In the genomic region with DNA sequence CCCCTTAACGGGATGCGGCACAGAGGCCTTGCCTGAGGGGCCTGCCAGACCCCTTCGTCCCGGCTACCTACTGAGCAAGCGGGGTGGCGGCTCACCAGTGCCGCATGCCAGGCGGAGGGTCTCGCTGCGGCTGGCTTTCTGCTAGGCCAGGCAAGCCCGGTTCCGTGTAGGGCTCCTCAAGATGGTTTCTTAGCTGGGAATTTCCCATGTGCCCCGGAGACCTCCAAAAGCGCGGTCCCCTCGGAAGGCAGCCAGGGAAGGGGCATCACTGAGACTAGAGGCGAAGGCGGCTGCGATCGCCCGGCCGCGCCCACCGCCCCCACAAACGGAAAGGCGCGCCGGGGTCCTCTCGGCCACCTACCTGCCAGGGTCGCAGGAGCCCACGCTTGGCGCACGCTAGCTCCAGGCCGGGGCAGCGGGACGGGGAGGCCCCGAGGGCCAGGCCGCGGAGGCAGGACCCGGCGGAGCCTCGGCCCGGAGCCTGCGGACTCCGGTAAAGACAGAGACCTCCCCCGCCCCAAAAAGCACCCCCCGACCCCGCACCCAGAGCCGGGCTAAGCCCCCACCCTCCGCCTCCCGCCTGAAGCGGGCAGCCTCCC, we compare ENCODE assay signal across 8 cellular contexts. TPM values are rescaled to one million over a fixed set of nuclear protein-coding genes. Genes with fewer than 3 reads are reported as not detected.
DNase-seq lines count a peak whose midpoint lies in the region; ATAC-seq and TF ChIP-seq lines count a peak whose summit lies in the region.

No MANE protein-coding gene starts in this region.

- H3K27me3 ChIP-seq in esophagus (ENCODE audit: control insufficient read depth in 1 of 2, insufficient read depth in 2 of 2, low read length in 2 of 2) (no peaks in the 10 kb centered on the region), neural progenitor cell (no peaks in the 10 kb centered on the region)

- H3K36me3 ChIP-seq in esophagus (ENCODE audit: control insufficient read depth in 2 of 2, insufficient read depth in 2 of 2, low read length in 1 of 2) (no peaks in the 10 kb centered on the region), neural progenitor cell (no peaks in the 10 kb centered on the region)

- H3K27ac ChIP-seq in esophagus (ENCODE audit: low read depth in 2 of 2, low read length in 1 of 2), result peak overlapping the region; percentile 91 to 93
- peak overlapping the region; percentile 97 for H3K27ac ChIP-seq in neural progenitor cell

- H3K79me2 ChIP-seq in neural progenitor cell (ENCODE audit: low read depth), result peaks cover 49% of the 10 kb centered on the region

- H2AFZ ChIP-seq in neural progenitor cell (replicated peaks), result peak overlapping the region; percentile 85

- H3K27ac Mint-ChIP-seq in activated CD8-positive, alpha-beta T cell treated with anti-CD3 and anti-CD28 coated beads for 36 hours, result peak overlapping the region; percentile 20
- no peak overlapping the region for H3K27ac Mint-ChIP-seq in neural progenitor cell

- peak overlapping the region; percentile 76 for H3K4me3 Mint-ChIP-seq in activated CD8-positive, alpha-beta T cell treated with anti-CD3 and anti-CD28 coated beads for 36 hours
- H3K4me3 Mint-ChIP-seq in neural progenitor cell, result peak overlapping the region; percentile 87

- H3K4me1 ChIP-seq in esophagus (ENCODE audit: control insufficient read depth in 2 of 2, insufficient read depth in 2 of 2, low read length in 1 of 2) (no peaks in the 10 kb centered on the region), neural progenitor cell (peaks cover 9% of the 10 kb centered on the region)

- no peak for ATAC-seq in activated CD8-positive, alpha-beta T cell treated with anti-CD3 and anti-CD28 coated beads for 36 hours

- POLR2A ChIA-PET in activated CD8-positive, alpha-beta T cell treated with anti-CD3 and anti-CD28 coated beads for 36 hours (lab: Charles Lee), result interaction anchor here (0.9 to 2.1 kb wide), 4 partner anchors 22 to 216 kb away, joined by 3 to 6 read pairs (median 4); a partner anchor contains a TSS
- POLR2A ChIA-PET in GM10248 (lab: Yijun Ruan, JAX), result interaction anchor here (1.0 kb wide), 1 partner anchor 77 kb away, joined by 4 read pairs; a partner anchor contains a TSS

- 1 to 3% methylated on average over 47 to 52 of the region's 52 CpGs for WGBS in esophagus, 2 donors

- peaks cover 3% of the 10 kb centered on the region for H3F3A ChIP-seq in neural progenitor cell (ENCODE audit: low read depth)

- DNase-seq in stimulated activated naive CD4-positive, alpha-beta T cell treated with Interleukin-2 at 50 U/mL for 16 hours (lab: John Stamatoyannopoulos, UW), result peak; percentile 26
- no peak for DNase-seq in stimulated activated naive CD4-positive, alpha-beta T cell (lab: John Stamatoyannopoulos, UW)
- peak; percentile 39 for DNase-seq in activated CD8-positive, alpha-beta T cell treated with anti-CD3 and anti-CD28 coated beads for 36 hours
- DNase-seq in neural progenitor cell (ENCODE audit: low spot score) (peak; percentile 63), NCI-H1694 (lab: John Stamatoyannopoulos, UW) (no peak), superior temporal gyrus (ENCODE audit: extremely low spot score) (no peak), GM10248 (ENCODE audit: extremely low spot score) (no peak)

- no peak for TF ChIP-seq CTCF in activated CD8-positive, alpha-beta T cell treated with anti-CD3 and anti-CD28 coated beads for 36 hours (IDR thresholded peaks at IDR 0.05)
- TF ChIP-seq CTCF in neural progenitor cell (IDR thresholded peaks at IDR 0.05) (no peak), GM10248 (IDR thresholded peaks at IDR 0.05; ENCODE audit: control extremely low read depth, extremely low read depth, low read depth, missing control alignments) (no peak)

- H3K4me2 ChIP-seq in neural progenitor cell, result peak overlapping the region; percentile 91

- intact Hi-C loops in activated CD8-positive, alpha-beta T cell treated with anti-CD3 and anti-CD28 coated beads for 36 hours (cut with micrococcal nuclease), result no loop called here

- peaks cover 2% of the 10 kb centered on the region for H3K36me3 Mint-ChIP-seq in activated CD8-positive, alpha-beta T cell treated with anti-CD3 and anti-CD28 coated beads for 36 hours (ENCODE audit: low read depth)
- no peaks in the 10 kb centered on the region for H3K36me3 Mint-ChIP-seq in neural progenitor cell

- H4K20me1 ChIP-seq in neural progenitor cell (ENCODE audit: low read depth), result peaks cover 27% of the 10 kb centered on the region

- peaks cover 42% of the 10 kb centered on the region for H3K4me1 Mint-ChIP-seq in activated CD8-positive, alpha-beta T cell treated with anti-CD3 and anti-CD28 coated beads for 36 hours (ENCODE audit: low read depth)
- peaks cover 18% of the 10 kb centered on the region for H3K4me1 Mint-ChIP-seq in neural progenitor cell

- H3K9me3 Mint-ChIP-seq in activated CD8-positive, alpha-beta T cell treated with anti-CD3 and anti-CD28 coated beads for 36 hours, result no peaks in the 10 kb centered on the region
- H3K9me3 Mint-ChIP-seq in neural progenitor cell, result no peaks in the 10 kb centered on the region

- CTCF ChIA-PET in activated CD8-positive, alpha-beta T cell treated with anti-CD3 and anti-CD28 coated beads for 36 hours (lab: Charles Lee), result interaction anchor here (0.7 to 2.9 kb wide), 5 partner anchors 10 to 258 kb away, joined by 3 to 14 read pairs (median 3); a partner anchor contains a TSS
- CTCF ChIA-PET in GM10248 (lab: Yijun Ruan, JAX), result interaction anchor here (0.8 to 3.4 kb wide), 7 partner anchors 11 to 76 kb away, joined by 3 to 23 read pairs (median 5); a partner anchor contains a TSS

- peak overlapping the region; percentile 61 to 82 for H3K4me3 ChIP-seq in esophagus (ENCODE audit: low read depth in 1 of 2, low read length in 2 of 2)
- H3K4me3 ChIP-seq in neural progenitor cell, result peak overlapping the region; percentile 76

- peaks cover 9% of the 10 kb centered on the region for H3K27me3 Mint-ChIP-seq in activated CD8-positive, alpha-beta T cell treated with anti-CD3 and anti-CD28 coated beads for 36 hours
- H3K27me3 Mint-ChIP-seq in neural progenitor cell (ENCODE audit: insufficient read depth, low read depth), result peaks cover 5% of the 10 kb centered on the region

- peak overlapping the region; percentile 34 for H3K9ac ChIP-seq in neural progenitor cell

- H3K9me3 ChIP-seq in esophagus (ENCODE audit: control insufficient read depth in 2 of 2, insufficient read depth in 1 of 2, low read depth in 1 of 2, low read length in 1 of 2), result no peaks in the 10 kb centered on the region
- H3K9me3 ChIP-seq in neural progenitor cell (ENCODE audit: low read depth), result no peaks in the 10 kb centered on the region

RNA-seq across cellular contexts. Expression of a gene that starts 23.8 kb away (rescaled TPM):
- total RNA-seq in activated CD8-positive, alpha-beta T cell treated with anti-CD3 and anti-CD28 coated beads for 36 hours, result 10 to 100 TPM; 31.6 to 32.4 TPM
- 10 to 100 TPM in 1 of 2 donors, 1 to 10 TPM in 1; 6.2 to 13.3 TPM for polyA plus RNA-seq in esophagus
- 32.7 and 33.6 TPM in 2 replicates for total RNA-seq in neural progenitor cell (ENCODE audit: low replicate concordance)

Comparison
In these comparisons a context has a peak if more than half of its experiments do, and no peak if none do; other contexts are left out.
1. DNase-seq: peak in stimulated activated naive CD4-positive, alpha-beta T cell treated with Interleukin-2 at 50 U/mL for 16 hours (single experiment), activated CD8-positive, alpha-beta T cell treated with anti-CD3 and anti-CD28 coated beads for 36 hours (single experiment) and neural progenitor cell (single experiment); none in stimulated activated naive CD4-positive, alpha-beta T cell (0 of 6), NCI-H1694 (single experiment), superior temporal gyrus (single experiment) and GM10248 (single experiment).